ENCODE assay signal across 24 cellular contexts in the genomic region with DNA sequence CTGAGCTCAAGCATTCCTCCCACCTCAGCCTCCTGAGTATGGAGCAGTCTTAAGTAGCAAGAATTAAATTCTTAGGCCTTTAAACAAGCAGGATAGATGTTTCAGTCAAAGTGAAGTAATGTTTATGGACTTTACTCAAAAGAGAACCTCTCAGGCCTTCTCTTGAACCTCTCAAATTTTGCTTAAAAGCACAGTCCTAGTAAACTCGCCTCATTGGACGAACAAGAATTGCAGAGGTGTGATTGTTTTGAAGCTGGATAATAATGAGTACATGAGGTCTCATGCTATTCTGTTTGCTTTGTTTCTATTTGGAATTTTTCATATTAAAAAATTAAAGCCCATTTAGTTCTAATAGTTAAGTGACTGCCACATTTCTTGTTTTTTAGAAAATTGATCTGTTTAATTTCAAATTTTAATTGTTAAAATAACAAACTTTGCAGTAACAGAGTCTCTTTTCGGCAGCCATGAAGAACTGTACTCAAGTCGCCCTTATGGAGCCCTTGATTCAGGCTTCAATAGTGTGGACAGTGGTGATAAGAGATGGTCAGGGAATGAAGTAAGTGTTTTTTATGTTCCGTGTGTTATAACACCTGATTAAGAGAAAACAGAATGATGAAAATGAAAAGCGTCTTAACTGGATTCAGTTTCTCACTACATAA.
"Had no signal": no experiment of that assay in that cellular context is flagged by ENCODE, and none has a peak within 500 bp of the region (broad histone marks: within the 10 kb centered on the region; RNA-seq: fewer than 3 reads in every experiment).

No MANE protein-coding gene starts in this region.

- H3K4me3 Mint-ChIP-seq: mesothelial cell of epicardium; naive B cell; nephron; neural progenitor cell; stimulated activated naive CD8-positive, alpha-beta T cell treated with anti-CD3 and anti-CD28 coated beads, Interleukin-15, amount 100 ng/mL, for 72 hours had no signal

- ATAC-seq: left ventricle myocardium superior; psoas muscle; right cardiac atrium; stimulated activated naive CD8-positive, alpha-beta T cell treated with anti-CD3 and anti-CD28 coated beads, Interleukin-15, amount 100 ng/mL, for 72 hours had no signal

- DNase-seq: dorsolateral prefrontal cortex; effector CD4-positive, alpha-beta T cell; head of caudate nucleus; left colon; left ventricle myocardium superior; mesenchymal stem cell; mucosa of descending colon; naive B cell; posterior cingulate gyrus; psoas muscle; right cardiac atrium; sigmoid colon; stimulated activated CD4-positive, alpha-beta T cell treated with anti-CD3 and anti-CD28 coated beads, Interleukin-4, amount 100 ng/mL, for 4 hours; stimulated activated naive CD4-positive, alpha-beta T cell; stimulated activated naive CD8-positive, alpha-beta T cell treated with anti-CD3 and anti-CD28 coated beads, Interleukin-15, amount 100 ng/mL, for 72 hours; transverse colon had no signal

- H3K9me3 Mint-ChIP-seq: mesothelial cell of epicardium; naive B cell; nephron; neural progenitor cell; stimulated activated naive CD8-positive, alpha-beta T cell treated with anti-CD3 and anti-CD28 coated beads, Interleukin-15, amount 100 ng/mL, for 72 hours had no signal

- H3K27ac Mint-ChIP-seq: mesothelial cell of epicardium; nephron; neural progenitor cell; stimulated activated naive CD8-positive, alpha-beta T cell treated with anti-CD3 and anti-CD28 coated beads, Interleukin-15, amount 100 ng/mL, for 72 hours had no signal

- H2AFZ ChIP-seq: hepatocyte, neural progenitor cell had no signal

- H3K4me3 ChIP-seq: dorsolateral prefrontal cortex, hepatocyte, lung, mucosa of descending colon, neural progenitor cell, psoas muscle, sigmoid colon, suprapubic skin, transverse colon had no signal

- H3K4me1 ChIP-seq: neural progenitor cell, psoas muscle, sigmoid colon, suprapubic skin had no signal

- H3K27me3 ChIP-seq: dorsolateral prefrontal cortex, hepatocyte, neural progenitor cell, sigmoid colon, suprapubic skin, transverse colon had no signal

- H3K9me3 ChIP-seq: mucosa of descending colon, psoas muscle, sigmoid colon, suprapubic skin, transverse colon had no signal

- H3K27ac ChIP-seq: dorsolateral prefrontal cortex, hepatocyte, neural progenitor cell, psoas muscle, sigmoid colon, suprapubic skin had no signal

- H3K4me2 ChIP-seq: hepatocyte, neural progenitor cell had no signal

- H3K4me1 Mint-ChIP-seq: mesothelial cell of epicardium; neural progenitor cell; stimulated activated naive CD8-positive, alpha-beta T cell treated with anti-CD3 and anti-CD28 coated beads, Interleukin-15, amount 100 ng/mL, for 72 hours had no signal

- FAIRE-seq: colon, frontal cortex had no signal

- H3K27me3 Mint-ChIP-seq: naive B cell; stimulated activated naive CD8-positive, alpha-beta T cell treated with anti-CD3 and anti-CD28 coated beads, Interleukin-15, amount 100 ng/mL, for 72 hours had no signal

- H3K9ac ChIP-seq: neural progenitor cell had no signal

- H3K79me2 ChIP-seq: hepatocyte had no signal
